Comparison of ENCODE assay signal across 13 cellular contexts in genomic region chrX:1027133-1027532, GRCh38.
A peak's percentile ranks its signal among the peaks of the same experiment; 100 is the strongest.
DNase-seq lines count a peak whose midpoint lies in the region; ATAC-seq, FAIRE-seq and TF ChIP-seq lines count a peak whose summit lies in the region.
"Had no signal": no experiment of that assay in that cellular context is flagged by ENCODE, and none has a peak within 500 bp of the region (broad histone marks: within the 10 kb centered on the region; RNA-seq: fewer than 3 reads in every experiment).

No MANE protein-coding gene starts in this region.

- H3K27me3 ChIP-seq in CD8-positive, alpha-beta T cell (ENCODE audit: insufficient read depth, low read length), result no peaks in the 10 kb centered on the region
- no peaks in the 10 kb centered on the region for H3K27me3 ChIP-seq in Loucy (ENCODE audit: insufficient read depth, low read length, poor library complexity, severe bottlenecking)
- H3K27me3 ChIP-seq: foreskin keratinocyte had no signal

- no peak overlapping the region for H2AFZ ChIP-seq in Loucy (ENCODE audit: low read length)

- H3K4me3 ChIP-seq in CD8-positive, alpha-beta T cell (ENCODE audit: low read depth, low read length), result peak overlapping the region; percentile 30
- H3K4me3 ChIP-seq in Loucy (ENCODE audit: low read length, poor library complexity, severe bottlenecking), result peak overlapping the region; percentile 70
- H3K4me3 ChIP-seq: lung had no signal

- H3K9me3 Mint-ChIP-seq in CD8-positive, alpha-beta T cell, result no peaks in the 10 kb centered on the region
- no peaks in the 10 kb centered on the region for H3K9me3 Mint-ChIP-seq in activated naive CD8-positive, alpha-beta T cell treated with anti-CD3 and anti-CD28 coated beads, Interleukin-2, amount 50 U/mL, for 24 hours

- no peaks in the 10 kb centered on the region for H3K79me2 ChIP-seq in Loucy (ENCODE audit: insufficient read depth, low read length)

- POLR2A ChIA-PET in CD8-positive, alpha-beta T cell (lab: Charles Lee), result no interaction called here

- H3K9ac ChIP-seq in Loucy (ENCODE audit: low read depth, low read length, poor library complexity, severe bottlenecking), result peak overlapping the region; percentile 70

- no peaks in the 10 kb centered on the region for H3K9me3 ChIP-seq in CD8-positive, alpha-beta T cell (ENCODE audit: low read length)
- H3K9me3 ChIP-seq in Loucy (ENCODE audit: insufficient read depth, low read depth, low read length), result no peaks in the 10 kb centered on the region

- TF ChIP-seq CTCF in CD8-positive, alpha-beta T cell (IDR thresholded peaks at IDR 0.05), result no peak
- no peak for TF ChIP-seq CTCF in Loucy (conservative IDR thresholded peaks at IDR 0.05; ENCODE audit: low read length)

- no peak overlapping the region for H3K27ac Mint-ChIP-seq in CD8-positive, alpha-beta T cell
- peak overlapping the region; percentile 68 for H3K27ac Mint-ChIP-seq in activated naive CD8-positive, alpha-beta T cell treated with anti-CD3 and anti-CD28 coated beads, Interleukin-2, amount 50 U/mL, for 24 hours

- H3F3A ChIP-seq in Loucy (ENCODE audit: low read depth), result 0 out of 2 replicates have a peak, but pooled peaks cover 5% of the 10 kb centered on the region

- H4K20me1 ChIP-seq in Loucy (ENCODE audit: insufficient read depth, low read length, poor library complexity, severe bottlenecking), result no peaks in the 10 kb centered on the region

- no peak for ATAC-seq in CD8-positive, alpha-beta T cell
- peak; percentile 51 for ATAC-seq in GM19395 (IDR thresholded peaks at IDR 0.05; ENCODE audit: unreplicated experiment)
- no peak for ATAC-seq in activated naive CD8-positive, alpha-beta T cell treated with anti-CD3 and anti-CD28 coated beads, Interleukin-2, amount 50 U/mL, for 24 hours
- ATAC-seq: foreskin keratinocyte, sciatic nerve had no signal

- peaks cover 5% of the 10 kb centered on the region for H3K4me1 ChIP-seq in CD8-positive, alpha-beta T cell (ENCODE audit: insufficient read depth, low read length)
- peaks cover 18% of the 10 kb centered on the region for H3K4me1 ChIP-seq in Loucy (ENCODE audit: insufficient read depth, low read length, poor library complexity, severe bottlenecking)
- H3K4me1 ChIP-seq: foreskin keratinocyte had no signal

- H3K36me3 ChIP-seq in CD8-positive, alpha-beta T cell (ENCODE audit: insufficient read depth, low read length), result no peaks in the 10 kb centered on the region
- H3K36me3 ChIP-seq in Loucy (ENCODE audit: insufficient read depth, low read length), result no peaks in the 10 kb centered on the region

- H3K27me3 Mint-ChIP-seq in CD8-positive, alpha-beta T cell (ENCODE audit: low read depth), result peaks cover 6% of the 10 kb centered on the region
- peaks cover 10% of the 10 kb centered on the region for H3K27me3 Mint-ChIP-seq in activated naive CD8-positive, alpha-beta T cell treated with anti-CD3 and anti-CD28 coated beads, Interleukin-2, amount 50 U/mL, for 24 hours

- no peaks in the 10 kb centered on the region for H3K9me2 ChIP-seq in Loucy (replicated peaks; ENCODE audit: low read depth, low read length)

- peak overlapping the region; percentile 62 for H3K4me3 Mint-ChIP-seq in CD8-positive, alpha-beta T cell
- H3K4me3 Mint-ChIP-seq in activated naive CD8-positive, alpha-beta T cell treated with anti-CD3 and anti-CD28 coated beads, Interleukin-2, amount 50 U/mL, for 24 hours, result peak overlapping the region; percentile 72

- H3K36me3 Mint-ChIP-seq in CD8-positive, alpha-beta T cell, result no peaks in the 10 kb centered on the region
- H3K36me3 Mint-ChIP-seq in activated naive CD8-positive, alpha-beta T cell treated with anti-CD3 and anti-CD28 coated beads, Interleukin-2, amount 50 U/mL, for 24 hours (ENCODE audit: low read depth), result no peaks in the 10 kb centered on the region

- peak overlapping the region; percentile 80 for H3K4me2 ChIP-seq in Loucy (ENCODE audit: low read depth, low read length, poor library complexity, severe bottlenecking)

- CTCF ChIA-PET in CD8-positive, alpha-beta T cell (lab: Charles Lee), result no interaction called here

- DNase-seq in CD8-positive, alpha-beta T cell, result no peak
- DNase-seq in activated naive CD8-positive, alpha-beta T cell treated with anti-CD3 and anti-CD28 coated beads, Interleukin-2, amount 50 U/mL, for 24 hours, result peak; percentile 4
- DNase-seq in NCI-H1694 (lab: John Stamatoyannopoulos, UW) (no peak), midbrain (lab: John Stamatoyannopoulos, UW) (no peak), GM12892 (ENCODE audit: insufficient read length) (no peak)
- no peak for DNase-seq in effector CD4-positive, alpha-beta T cell
- DNase-seq: cerebellar nuclear complex, foreskin keratinocyte, NCI-H510A had no signal

- TF ChIP-seq POLR2A in GM12892 (IDR thresholded peaks at IDR 0.05; ENCODE audit: low read depth, low read length), result no peak; the same call in 1 of the 2 replicates

- H3K4me1 Mint-ChIP-seq in CD8-positive, alpha-beta T cell (ENCODE audit: low read depth), result peaks cover 13% of the 10 kb centered on the region
- peaks cover 17% of the 10 kb centered on the region for H3K4me1 Mint-ChIP-seq in activated naive CD8-positive, alpha-beta T cell treated with anti-CD3 and anti-CD28 coated beads, Interleukin-2, amount 50 U/mL, for 24 hours

- no peak for FAIRE-seq in GM12892 (lab: Jason Lieb, UNC)

- intact Hi-C loops in CD8-positive, alpha-beta T cell (cut with DNase I, micrococcal nuclease), result no loop called here

- no peak overlapping the region for H3K27ac ChIP-seq in CD8-positive, alpha-beta T cell (ENCODE audit: low read depth, low read length)
- H3K27ac ChIP-seq: foreskin keratinocyte had no signal
